8 cellular contexts compared by ENCODE assay signal in genomic region chr22:30649430-30650007, GRCh38. TPM values are rescaled to one million over a fixed set of nuclear protein-coding genes. Genes with fewer than 3 reads are reported as not detected.
DNase-seq lines count a peak whose midpoint lies in the region; ATAC-seq and TF ChIP-seq lines count a peak whose summit lies in the region.

No MANE protein-coding gene starts in this region.

- H3K4me2 ChIP-seq in neural progenitor cell, result no peak overlapping the region

- H3K79me2 ChIP-seq in neural progenitor cell (ENCODE audit: low read depth), result no peaks in the 10 kb centered on the region

- H3K27ac ChIP-seq in aorta (ENCODE audit: low read depth in 1 of 2, low read length in 2 of 2) (no peak overlapping the region), neural progenitor cell (no peak overlapping the region)

- H3K9me3 Mint-ChIP-seq in central memory CD8-positive, alpha-beta T cell, result no peaks in the 10 kb centered on the region
- H3K9me3 Mint-ChIP-seq in natural killer cell treated with Interleukin-12 subunit alpha and Interleukin-12 subunit beta and Interleukin-15 and Interleukin-18, amount 100 ng/mL, for 72 hours, result no peaks in the 10 kb centered on the region
- H3K9me3 Mint-ChIP-seq in neural progenitor cell, result peaks cover 8% of the 10 kb centered on the region

- WGBS in aorta, 2 donors, result 47 to 52% methylated on average over 7 of the region's 7 CpGs

- no peak for TF ChIP-seq CTCF in neural progenitor cell (IDR thresholded peaks at IDR 0.05)

- peaks cover 11% of the 10 kb centered on the region for H3K4me1 Mint-ChIP-seq in central memory CD8-positive, alpha-beta T cell
- H3K4me1 Mint-ChIP-seq in natural killer cell treated with Interleukin-12 subunit alpha and Interleukin-12 subunit beta and Interleukin-15 and Interleukin-18, amount 100 ng/mL, for 72 hours (ENCODE audit: low read depth in 2 of 2), result peaks cover 0 to 10% of the 10 kb centered on the region in 2 donors
- H3K4me1 Mint-ChIP-seq in neural progenitor cell, result peaks cover 15% of the 10 kb centered on the region

- H3K36me3 ChIP-seq in aorta (ENCODE audit: control insufficient read depth in 1 of 2, insufficient read depth in 2 of 2, low read length in 1 of 2), result no peaks in the 10 kb centered on the region
- no peaks in the 10 kb centered on the region for H3K36me3 ChIP-seq in neural progenitor cell

- H3K4me1 ChIP-seq in aorta (ENCODE audit: control insufficient read depth in 1 of 2, insufficient read depth in 2 of 2, low read length in 2 of 2), result no peaks in the 10 kb centered on the region
- H3K4me1 ChIP-seq in neural progenitor cell, result peaks cover 9% of the 10 kb centered on the region

- no peak overlapping the region for H3K9ac ChIP-seq in neural progenitor cell

- DNase-seq in ELR (ENCODE audit: low read depth) (peak; percentile 95), HK-2 (ENCODE audit: unreplicated experiment) (peak; percentile 78), aorta (peak; percentile 81 to 87), neural progenitor cell (ENCODE audit: low spot score) (no peak), NCI-H2081 (lab: John Stamatoyannopoulos, UW) (no peak)
- DNase-seq in activated CD4-positive, CD25-positive, alpha-beta regulatory T cell treated with anti-CD3 and anti-CD28 coated beads, Interleukin-2, amount 50 U/mL, for 72 hours, result peak; percentile 73
- peak in 1 of 2 donors; percentile 13 for DNase-seq in central memory CD8-positive, alpha-beta T cell (ENCODE audit: low spot score in 2 of 2)
- DNase-seq in natural killer cell treated with Interleukin-12 subunit alpha and Interleukin-12 subunit beta and Interleukin-15 and Interleukin-18, amount 100 ng/mL, for 72 hours (ENCODE audit: low spot score), result peak; percentile 83

- intact Hi-C loops in aorta (cut with DNase I), result no loop called here

- H3K27me3 ChIP-seq in aorta (ENCODE audit: control insufficient read depth in 1 of 2, insufficient read depth in 2 of 2, low read length in 1 of 2) (no peaks in the 10 kb centered on the region), neural progenitor cell (no peaks in the 10 kb centered on the region)

- H2AFZ ChIP-seq in neural progenitor cell (replicated peaks), result no peak overlapping the region

- H4K20me1 ChIP-seq in neural progenitor cell (ENCODE audit: low read depth), result no peaks in the 10 kb centered on the region

- ATAC-seq in central memory CD8-positive, alpha-beta T cell (replicated peaks; ENCODE audit: extremely low read depth, poor library complexity, severe bottlenecking), result peak; percentile 90
- peak in 1 of 2 donors; percentile 96 for ATAC-seq in natural killer cell treated with Interleukin-12 subunit alpha and Interleukin-12 subunit beta and Interleukin-15 and Interleukin-18, amount 100 ng/mL, for 72 hours
- ATAC-seq in aorta (ENCODE audit: low FRiP score), result peak; percentile 67

- H3K9me3 ChIP-seq in aorta (ENCODE audit: control insufficient read depth, low read length) (no peaks in the 10 kb centered on the region), neural progenitor cell (ENCODE audit: low read depth) (no peaks in the 10 kb centered on the region)

- H3K4me3 ChIP-seq in aorta (ENCODE audit: low read length in 2 of 2) (no peak overlapping the region), neural progenitor cell (no peak overlapping the region)

- H3K4me3 Mint-ChIP-seq in central memory CD8-positive, alpha-beta T cell, result no peak overlapping the region
- no peak overlapping the region for H3K4me3 Mint-ChIP-seq in natural killer cell treated with Interleukin-12 subunit alpha and Interleukin-12 subunit beta and Interleukin-15 and Interleukin-18, amount 100 ng/mL, for 72 hours
- no peak overlapping the region for H3K4me3 Mint-ChIP-seq in neural progenitor cell

- H3K27ac Mint-ChIP-seq in central memory CD8-positive, alpha-beta T cell (ENCODE audit: low read depth), result peak overlapping the region; percentile 19
- peak overlapping the region in 1 of 2 donors; percentile 51 for H3K27ac Mint-ChIP-seq in natural killer cell treated with Interleukin-12 subunit alpha and Interleukin-12 subunit beta and Interleukin-15 and Interleukin-18, amount 100 ng/mL, for 72 hours
- H3K27ac Mint-ChIP-seq in neural progenitor cell, result no peak overlapping the region

- H3K36me3 Mint-ChIP-seq in central memory CD8-positive, alpha-beta T cell (ENCODE audit: insufficient read depth), result peaks cover 3% of the 10 kb centered on the region
- no peaks in the 10 kb centered on the region for H3K36me3 Mint-ChIP-seq in natural killer cell treated with Interleukin-12 subunit alpha and Interleukin-12 subunit beta and Interleukin-15 and Interleukin-18, amount 100 ng/mL, for 72 hours
- H3K36me3 Mint-ChIP-seq in neural progenitor cell, result peaks cover 2% of the 10 kb centered on the region

- no peaks in the 10 kb centered on the region for H3K27me3 Mint-ChIP-seq in central memory CD8-positive, alpha-beta T cell
- no peaks in the 10 kb centered on the region for H3K27me3 Mint-ChIP-seq in natural killer cell treated with Interleukin-12 subunit alpha and Interleukin-12 subunit beta and Interleukin-15 and Interleukin-18, amount 100 ng/mL, for 72 hours
- H3K27me3 Mint-ChIP-seq in neural progenitor cell (ENCODE audit: insufficient read depth, low read depth), result peaks cover 3% of the 10 kb centered on the region

- H3F3A ChIP-seq in neural progenitor cell (ENCODE audit: low read depth), result no peaks in the 10 kb centered on the region

RNA-seq across cellular contexts. Expression of gene SLC35E4, which starts 13.9 kb away (rescaled TPM):
- 1 to 10 TPM; 3.4 to 6.8 TPM for total RNA-seq in natural killer cell treated with Interleukin-12 subunit alpha and Interleukin-12 subunit beta and Interleukin-15 and Interleukin-18, amount 100 ng/mL, for 72 hours
- 1 to 10 TPM; 5.0 to 6.2 TPM for total RNA-seq in aorta
- polyA plus RNA-seq in aorta, result 1 to 10 TPM; 2.1 to 2.4 TPM
- 0.36 and 4.8 TPM in 2 replicates for total RNA-seq in neural progenitor cell (ENCODE audit: low replicate concordance)

RNA-seq across cellular contexts. Expression of gene DUSP18, which starts 18.2 kb away (rescaled TPM):
- 1 to 10 TPM; 7.1 to 7.7 TPM for total RNA-seq in natural killer cell treated with Interleukin-12 subunit alpha and Interleukin-12 subunit beta and Interleukin-15 and Interleukin-18, amount 100 ng/mL, for 72 hours
- total RNA-seq in aorta, result 10 to 100 TPM in 1 of 2 donors, 1 to 10 TPM in 1; 8.7 to 11.3 TPM
- 1 to 10 TPM; 1.6 to 4.2 TPM for polyA plus RNA-seq in aorta
- 3.1 and 5.6 TPM in 2 replicates for total RNA-seq in neural progenitor cell (ENCODE audit: low replicate concordance)

RNA-seq across cellular contexts. Expression of gene TCN2, which starts 42.5 kb away (rescaled TPM):
- total RNA-seq in natural killer cell treated with Interleukin-12 subunit alpha and Interleukin-12 subunit beta and Interleukin-15 and Interleukin-18, amount 100 ng/mL, for 72 hours, result under 1 TPM in 1 of 2 donors, not detected in 1; 0.19 TPM
- total RNA-seq in aorta, result 10 to 100 TPM; 30.8 to 31.3 TPM
- polyA plus RNA-seq in aorta, result 10 to 100 TPM in 1 of 2 donors, 1 to 10 TPM in 1; 6.3 to 18.4 TPM
- total RNA-seq in neural progenitor cell (ENCODE audit: low replicate concordance), result 33.9 and 66.5 TPM in 2 replicates

RNA-seq across cellular contexts. Expression of gene OSBP2, which starts 45.2 kb away (rescaled TPM):
- total RNA-seq in natural killer cell treated with Interleukin-12 subunit alpha and Interleukin-12 subunit beta and Interleukin-15 and Interleukin-18, amount 100 ng/mL, for 72 hours, result 1 to 10 TPM in 1 of 2 donors, under 1 TPM in 1; 0.14 to 1.7 TPM
- 1 to 10 TPM; 1.1 to 3.9 TPM for total RNA-seq in aorta
- under 1 TPM; 0.18 to 0.63 TPM for polyA plus RNA-seq in aorta
- 0.58 and 2.4 TPM in 2 replicates for total RNA-seq in neural progenitor cell (ENCODE audit: low replicate concordance)

RNA-seq across cellular contexts. Expression of gene PES1, which starts 57.8 kb away (rescaled TPM):
- 100 to 1,000 TPM in 1 of 2 donors, 10 to 100 TPM in 1; 94.5 to 173 TPM for total RNA-seq in natural killer cell treated with Interleukin-12 subunit alpha and Interleukin-12 subunit beta and Interleukin-15 and Interleukin-18, amount 100 ng/mL, for 72 hours
- total RNA-seq in aorta (10 to 100 TPM; 36.5 to 42.4 TPM), neural progenitor cell (ENCODE audit: low replicate concordance) (30.2 and 54.4 TPM in 2 replicates)
- polyA plus RNA-seq in aorta, result 10 to 100 TPM; 31.7 to 52.3 TPM

Comparison
In these comparisons a context has a peak if more than half of its experiments do, and no peak if none do; other contexts are left out.
1. DNase-seq: peak in ELR (single experiment), HK-2 (single experiment), activated CD4-positive, CD25-positive, alpha-beta regulatory T cell treated with anti-CD3 and anti-CD28 coated beads, Interleukin-2, amount 50 U/mL, for 72 hours (single experiment), natural killer cell treated with Interleukin-12 subunit alpha and Interleukin-12 subunit beta and Interleukin-15 and Interleukin-18, amount 100 ng/mL, for 72 hours (single experiment) and aorta (2 of 2); none in neural progenitor cell (single experiment) and NCI-H2081 (0 of 2).
2. RNA of gene TCN2, which starts 42.5 kb away (total RNA-seq): 33.9 to 66.5 TPM in neural progenitor cell and 30.8 to 31.3 TPM in aorta; 0.19 TPM in natural killer cell treated with Interleukin-12 subunit alpha and Interleukin-12 subunit beta and Interleukin-15 and Interleukin-18, amount 100 ng/mL, for 72 hours; every median in the first group is over 10 times any median in the second.